12 cellular contexts compared by ENCODE assay signal in genomic region chr4:85763207-85763606, GRCh38.
"Had no signal": no experiment of that assay in that cellular context is flagged by ENCODE, and none has a peak within 500 bp of the region (broad histone marks: within the 10 kb centered on the region; RNA-seq: fewer than 3 reads in every experiment).

No MANE protein-coding gene starts in this region.

- H3K36me3 ChIP-seq: left lung had no signal

- H3K4me3 ChIP-seq: left lung had no signal

- ATAC-seq: esophagus mucosa; natural killer cell treated with Interleukin-12 subunit alpha and Interleukin-12 subunit beta and Interleukin-15 and Interleukin-18, amount 100 ng/mL, for 72 hours had no signal

- H3K27me3 ChIP-seq: left lung had no signal

- DNase-seq: activated B cell treated with CpG ODN at 0.5 μM for 24 hours; activated CD4-positive, alpha-beta T cell treated with anti-CD3 and anti-CD28 coated beads, Interleukin-2, amount 50 U/mL, for 1 hour; activated naive CD4-positive, alpha-beta T cell treated with anti-CD3 and anti-CD28 coated beads, Interleukin-2, amount 50 U/mL, for 16 hours; cerebellar nuclear complex; endodermal cell; glutamatergic neuron; left lung; occipital lobe; stimulated activated CD4-positive, alpha-beta T cell treated with anti-CD3 and anti-CD28 coated beads, Interleukin-15, amount 100 ng/mL, for 24 hours; stimulated activated CD4-positive, alpha-beta T cell treated with anti-CD3 and anti-CD28 coated beads, Interleukin-4, amount 100 ng/mL, for 24 hours had no signal

- H3K9me3 ChIP-seq: left lung had no signal
